In genomic region chr7:93559624-93560491, GRCh38 we compare ENCODE assay signal across 28 cellular contexts. TPM values are rescaled to one million over a fixed set of nuclear protein-coding genes. Genes with fewer than 3 reads are reported as not detected.
A peak's percentile ranks its signal among the peaks of the same experiment; 100 is the strongest.
DNase-seq lines count a peak whose midpoint lies in the region; ATAC-seq, FAIRE-seq and TF ChIP-seq lines count a peak whose summit lies in the region.
"Had no signal": no experiment of that assay in that cellular context is flagged by ENCODE, and none has a peak within 500 bp of the region (broad histone marks: within the 10 kb centered on the region; RNA-seq: fewer than 3 reads in every experiment).

No MANE protein-coding gene starts in this region.

- no peak for FAIRE-seq in K562 (lab: Jason Lieb, UNC)
- FAIRE-seq: A204.1, kidney had no signal

- DNase-seq in Right ventricle myocardium superior: no peak
- no peak for DNase-seq in left cardiac atrium
- peak; percentile 97 for DNase-seq in NOMO-1 treated with DMSO at 0.1 percent for 48 hours (lab: John Stamatoyannopoulos, UW; ENCODE audit: unreplicated experiment)
- DNase-seq in K562 (ENCODE audit: extremely low read depth in 1 of 4, low spot score in 3 of 4): no peak
- DNase-seq in hypothalamus (lab: John Stamatoyannopoulos, UW): no peak
- no peak for DNase-seq in effector CD4-positive, alpha-beta T cell
- no peak for DNase-seq in GM10248 (ENCODE audit: extremely low spot score)
- no peak for DNase-seq in activated T-cell treated with anti-CD3 and anti-CD28 coated beads, Interleukin-2, amount 50 U/mL, for 4 hours
- DNase-seq: activated CD4-positive, CD25-positive, alpha-beta regulatory T cell treated with anti-CD3 and anti-CD28 coated beads, Interleukin-2, amount 50 U/mL, for 72 hours; activated CD8-positive, alpha-beta memory T cell treated with anti-CD3 and anti-CD28 coated beads, Interleukin-2, amount 10 ng/mL, durations not matched to agents 7 days and 5 days; activated effector memory CD4-positive, alpha-beta T cell treated with Interleukin-2 at 50 U/mL for 16 hours; amygdala; CD4-positive, alpha-beta memory T cell; endodermal cell; HFFc6; IMR-90; kidney; midbrain; NCI-H1105 treated with DMSO at 0.1 percent for 48 hours; stimulated activated CD4-positive, alpha-beta T cell treated with anti-CD3 and anti-CD28 coated beads, Interleukin-12 subunit alpha, Interleukin-12 subunit beta, amount 100 ng/mL, for 4 hours; transverse colon had no signal

- no peak overlapping the region for H3K4me3 ChIP-seq in K562
- H3K4me3 ChIP-seq: hepatocyte, neural progenitor cell, transverse colon had no signal

- no peak overlapping the region for H3K9ac ChIP-seq in K562 (ENCODE audit: insufficient read depth in 1 of 2, low read depth in 2 of 2, low read length in 2 of 2)
- H3K9ac ChIP-seq: neural progenitor cell had no signal

- no peak overlapping the region for H3K4me3 Mint-ChIP-seq in activated T-cell treated with anti-CD3 and anti-CD28 coated beads, Interleukin-2, amount 50 U/mL, for 4 hours
- H3K4me3 Mint-ChIP-seq: activated CD8-positive, alpha-beta memory T cell treated with anti-CD3 and anti-CD28 coated beads, Interleukin-2, amount 10 ng/mL, durations not matched to agents 7 days and 5 days; CD4-positive, alpha-beta memory T cell; central memory CD8-positive, alpha-beta T cell; endodermal cell; HFFc6; neural progenitor cell; stimulated activated effector memory CD8-positive, alpha-beta T cell treated with anti-CD3 and anti-CD28 coated beads, Interleukin-12 subunit alpha, Interleukin-12 subunit beta, amount 100 ng/mL, for 72 hours; T-helper 1 cell treated with Interleukin-12 subunit alpha and Interleukin-12 subunit beta and Interleukin-4 antibody, amounts not matched to agents 30 μg/mL and 1 μg/mL, for 36 hours had no signal

- TF ChIP-seq EP300 in K562 (IDR thresholded peaks at IDR 0.05; ENCODE audit: low read length): no peak

- intact Hi-C loops in Right ventricle myocardium superior (cut with DNase I): no loop called here
- intact Hi-C loops in left cardiac atrium (cut with DNase I): no loop called here
- intact Hi-C loops in K562 (cut with micrococcal nuclease): no loop called here

- CTCF ChIA-PET in K562 (lab: Yijun Ruan, JAX; ENCODE audit: low intra/inter-chr PET ratio) (no interaction called here), GM10248 (lab: Yijun Ruan, JAX) (interaction anchor here (1.1 to 1.4 kb wide), 4 partner anchors 9 to 20 kb away, joined by 3 to 5 read pairs (median 3); partner anchors contain the start of gene CALCR)

- H3K4me1 Mint-ChIP-seq in activated T-cell treated with anti-CD3 and anti-CD28 coated beads, Interleukin-2, amount 50 U/mL, for 4 hours (ENCODE audit: low read depth): no peaks in the 10 kb centered on the region
- H3K4me1 Mint-ChIP-seq: activated CD8-positive, alpha-beta memory T cell treated with anti-CD3 and anti-CD28 coated beads, Interleukin-2, amount 10 ng/mL, durations not matched to agents 7 days and 5 days; CD4-positive, alpha-beta memory T cell; central memory CD8-positive, alpha-beta T cell; neural progenitor cell; stimulated activated effector memory CD8-positive, alpha-beta T cell treated with anti-CD3 and anti-CD28 coated beads, Interleukin-12 subunit alpha, Interleukin-12 subunit beta, amount 100 ng/mL, for 72 hours had no signal

- POLR2A ChIA-PET in K562 (lab: Yijun Ruan, JAX): no interaction called here
- POLR2A ChIA-PET in GM10248 (lab: Yijun Ruan, JAX): no interaction called here

- TF ChIP-seq RAD21 in K562 (CRISPR knock-in tag; conservative IDR thresholded peaks at IDR 0.05 in 1 of 2, IDR thresholded peaks at IDR 0.05 in 1 of 2): no peak

- no peaks in the 10 kb centered on the region for H3K4me1 ChIP-seq in K562 (replicated peaks in 1 of 2; ENCODE audit: control insufficient read depth in 2 of 2, insufficient read depth in 2 of 2, low read length in 2 of 2)
- H3K4me1 ChIP-seq: transverse colon had no signal

- H3K27ac ChIP-seq in K562 (ENCODE audit: extremely low read depth, low read depth, low read length): no peak overlapping the region
- H3K27ac ChIP-seq: hepatocyte, neural progenitor cell had no signal

- H3K4me2 ChIP-seq in K562 (ENCODE audit: insufficient read depth, low read length): no peak overlapping the region
- H3K4me2 ChIP-seq: hepatocyte had no signal

- no peak for TF ChIP-seq POLR2A in K562 (conservative IDR thresholded peaks at IDR 0.05)

- BruUV-seq in K562 (replicated peaks; lab: Mats Ljungman, UMichigan): no TSS peak

- no peaks in the 10 kb centered on the region for H3K9me3 Mint-ChIP-seq in activated T-cell treated with anti-CD3 and anti-CD28 coated beads, Interleukin-2, amount 50 U/mL, for 4 hours
- H3K9me3 Mint-ChIP-seq: CD4-positive, alpha-beta memory T cell; central memory CD8-positive, alpha-beta T cell; endodermal cell; HFFc6; neural progenitor cell; stimulated activated effector memory CD8-positive, alpha-beta T cell treated with anti-CD3 and anti-CD28 coated beads, Interleukin-12 subunit alpha, Interleukin-12 subunit beta, amount 100 ng/mL, for 72 hours; T-helper 1 cell treated with Interleukin-12 subunit alpha and Interleukin-12 subunit beta and Interleukin-4 antibody, amounts not matched to agents 30 μg/mL and 1 μg/mL, for 36 hours had no signal

- H3K9me3 ChIP-seq in K562 (replicated peaks; ENCODE audit: control insufficient read depth, insufficient read depth, low read depth, low read length): no peaks in the 10 kb centered on the region
- H3K9me3 ChIP-seq: transverse colon had no signal

- TF ChIP-seq CTCF in K562 (IDR thresholded peaks at IDR 0.05 in 2 of 3, conservative IDR thresholded peaks at IDR 0.05 in 1 of 3; ENCODE audit: insufficient read depth in 2 of 3, low read depth in 1 of 3, low read length in 3 of 3) (no peak), GM10248 (IDR thresholded peaks at IDR 0.05; ENCODE audit: control extremely low read depth, extremely low read depth, low read depth, missing control alignments) (no peak)

- peaks cover 0 to 9% of the 10 kb centered on the region in 2 experiments; a peak in 1 of 5 replicates for H3K27me3 ChIP-seq in K562 (ENCODE audit: control insufficient read depth in 2 of 2, insufficient read depth in 2 of 2, low read length in 2 of 2)
- H3K27me3 ChIP-seq: hepatocyte, neural progenitor cell, transverse colon had no signal

- in situ Hi-C loops in K562 (cut with MboI): loop anchor here (10.0 kb wide), 1 partner anchor 385 kb away; no protein-coding TSS in a partner anchor

- H2AFZ ChIP-seq in K562 (ENCODE audit: low read depth, low read length): no peak overlapping the region
- H2AFZ ChIP-seq: hepatocyte had no signal

- ATAC-seq in Right ventricle myocardium superior (ENCODE audit: poor library complexity) (peak; percentile 31), left cardiac atrium (no peak), K562 (no peak)
- ATAC-seq in activated T-cell treated with anti-CD3 and anti-CD28 coated beads, Interleukin-2, amount 50 U/mL, for 4 hours: no peak
- ATAC-seq: activated CD8-positive, alpha-beta memory T cell treated with anti-CD3 and anti-CD28 coated beads, Interleukin-2, amount 10 ng/mL, durations not matched to agents 7 days and 5 days; stimulated activated effector memory CD8-positive, alpha-beta T cell treated with anti-CD3 and anti-CD28 coated beads, Interleukin-12 subunit alpha, Interleukin-12 subunit beta, amount 100 ng/mL, for 72 hours had no signal

- no peaks in the 10 kb centered on the region for H3K27me3 Mint-ChIP-seq in activated T-cell treated with anti-CD3 and anti-CD28 coated beads, Interleukin-2, amount 50 U/mL, for 4 hours (ENCODE audit: low read depth)
- H3K27me3 Mint-ChIP-seq: activated CD8-positive, alpha-beta memory T cell treated with anti-CD3 and anti-CD28 coated beads, Interleukin-2, amount 10 ng/mL, durations not matched to agents 7 days and 5 days; central memory CD8-positive, alpha-beta T cell had no signal

- no peaks in the 10 kb centered on the region for H3K36me3 ChIP-seq in K562 (ENCODE audit: control insufficient read depth, insufficient read depth, low read length)
- H3K36me3 ChIP-seq: neural progenitor cell, transverse colon had no signal

- H4K20me1 ChIP-seq in K562 (replicated peaks; ENCODE audit: control insufficient read depth, insufficient read depth, low read length): no peaks in the 10 kb centered on the region

- no peaks in the 10 kb centered on the region for H3K36me3 Mint-ChIP-seq in activated T-cell treated with anti-CD3 and anti-CD28 coated beads, Interleukin-2, amount 50 U/mL, for 4 hours (ENCODE audit: insufficient read depth)
- H3K36me3 Mint-ChIP-seq: activated CD8-positive, alpha-beta memory T cell treated with anti-CD3 and anti-CD28 coated beads, Interleukin-2, amount 10 ng/mL, durations not matched to agents 7 days and 5 days; CD4-positive, alpha-beta memory T cell; neural progenitor cell; stimulated activated effector memory CD8-positive, alpha-beta T cell treated with anti-CD3 and anti-CD28 coated beads, Interleukin-12 subunit alpha, Interleukin-12 subunit beta, amount 100 ng/mL, for 72 hours had no signal

- no peaks in the 10 kb centered on the region for H3K79me2 ChIP-seq in K562 (ENCODE audit: control insufficient read depth, insufficient read depth, low read length)
- H3K79me2 ChIP-seq: hepatocyte had no signal

- 0% methylated on average over 3 of the region's 3 CpGs for WGBS in K562 (ENCODE audit: insufficient coverage, low coverage, missing lambda C conversion rate)

- no peaks in the 10 kb centered on the region for H3K9me1 ChIP-seq in K562 (ENCODE audit: control insufficient read depth, insufficient read depth, low read length)

RNA-seq across cellular contexts. Expression of gene CALCR, which starts 14.7 kb away (rescaled TPM):
- total RNA-seq in Right ventricle myocardium superior: 0.05 TPM
- total RNA-seq in left cardiac atrium: under 1 TPM; 0.08 to 0.09 TPM
- total RNA-seq in K562 (2011; cell fraction: chromatin; rRNA removed; ENCODE audit: low replicate concordance): 0.28 TPM in 1 of 2 replicates, not detected in the other
- total RNA-seq in K562 (2011; cell fraction: nucleolus; rRNA removed): 0.26 TPM in 1 of 2 replicates, not detected in the other
- total RNA-seq in K562 (2011; cell fraction: nucleoplasm; rRNA removed): not detected in 2 replicates
- 0.04 and 0.14 TPM in 2 replicates for total RNA-seq in K562 (2014; rRNA removed)
- total RNA-seq in K562 (2014; rRNA removed; fragmentation: Illumina TruSeq; extraction: Trizol): 0.06 and 0.07 TPM in 2 replicates
- 0.14 TPM in 1 of 2 replicates, not detected in the other for total RNA-seq in K562 (2015; rRNA removed; fragmentation: Illumina TruSeq; extraction: Trizol)
- total RNA-seq in K562 (2021): 0.09 and 0.16 TPM in 2 replicates
- 0.09 and 0.10 TPM in 2 replicates for polyA plus RNA-seq in K562 (2011; rRNA removed)
- polyA plus RNA-seq in K562 (2011; cell fraction: cytosol; rRNA removed): 0.09 TPM in 1 of 2 replicates, not detected in the other
- 0.04 TPM in 1 of 2 replicates, not detected in the other for polyA plus RNA-seq in K562 (2011; cell fraction: nucleus; rRNA removed)
- 0.07 and 0.12 TPM in 2 replicates for polyA plus RNA-seq in K562 (2012)
- 0.04 and 0.07 TPM in 2 replicates for polyA plus RNA-seq in K562 (2014; fragmentation: Illumina TruSeq; extraction: Trizol)
- not detected for polyA plus RNA-seq in K562 (2014; fragmentation: Nextera tagmentation; extraction: Ambion mirVana)
- 0.11 TPM in 1 of 2 replicates, not detected in the other for polyA plus RNA-seq in K562 (2014; rRNA removed)
- polyA minus RNA-seq in K562 (2011; rRNA and poly(A)+ RNA removed): not detected in 2 replicates
- polyA minus RNA-seq in K562 (2011; cell fraction: cytosol; rRNA and poly(A)+ RNA removed): not detected in 2 replicates
- polyA minus RNA-seq in K562 (2011; cell fraction: nucleus; rRNA and poly(A)+ RNA removed): not detected in 2 replicates
- not detected for total RNA-seq in activated T-cell treated with anti-CD3 and anti-CD28 coated beads, Interleukin-2, amount 50 U/mL, for 4 hours
- total RNA-seq: activated CD8-positive, alpha-beta memory T cell treated with anti-CD3 and anti-CD28 coated beads, Interleukin-2, amount 10 ng/mL, durations not matched to agents 7 days and 5 days; CD4-positive, alpha-beta memory T cell; HFFc6; IMR-90; pulmonary artery endothelial cell; transverse colon had no signal
- polyA plus RNA-seq: CD4-positive, alpha-beta memory T cell; hepatocyte; IMR-90 had no signal
